Comparison of ENCODE assay signal across 21 cellular contexts in the genomic region with DNA sequence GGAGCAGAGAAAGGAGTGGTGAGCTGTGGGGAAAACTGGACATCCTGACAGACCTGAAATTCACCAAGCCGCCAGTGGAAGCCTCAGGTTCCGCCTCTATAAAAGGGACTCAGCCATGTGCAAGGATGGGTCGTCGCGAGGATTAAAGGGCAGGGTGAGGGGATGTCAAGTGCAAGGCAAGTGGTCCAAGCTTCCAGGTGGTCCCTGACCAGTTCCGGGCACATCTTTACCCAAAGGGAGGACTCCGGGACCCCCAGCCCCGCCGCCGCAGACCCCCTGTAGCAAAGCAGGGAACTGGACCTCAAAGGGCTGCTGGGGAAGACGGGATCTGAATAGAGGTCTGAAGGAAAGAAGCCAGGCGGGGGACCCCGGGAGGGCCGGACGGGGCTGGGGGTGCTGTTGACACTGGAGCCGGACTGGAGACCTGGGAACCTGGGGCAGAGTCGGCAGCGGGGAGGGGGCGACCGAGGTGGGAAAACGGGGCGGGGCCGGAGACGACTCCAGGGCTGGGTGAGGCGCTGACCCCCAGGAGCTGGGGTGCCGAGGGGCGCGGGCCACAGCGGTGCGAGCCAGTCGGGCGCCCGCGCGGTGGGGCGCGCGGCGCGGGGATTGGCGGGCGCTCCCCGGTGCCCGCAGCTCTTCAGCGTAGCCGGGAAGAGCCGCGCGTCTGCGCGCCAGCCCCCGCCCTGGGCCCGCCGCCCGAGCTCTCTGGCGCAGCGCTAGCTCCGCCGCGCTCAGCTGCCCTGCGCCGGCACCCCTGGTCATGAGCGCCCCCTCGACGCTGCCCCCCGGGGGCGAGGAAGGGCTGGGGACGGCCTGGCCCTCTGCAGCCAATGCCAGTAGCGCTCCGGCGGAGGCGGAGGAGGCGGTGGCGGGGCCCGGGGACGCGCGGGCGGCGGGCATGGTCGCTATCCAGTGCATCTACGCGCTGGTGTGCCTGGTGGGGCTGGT. TPM values are rescaled to one million over a fixed set of nuclear protein-coding genes. Genes with fewer than 3 reads are reported as not detected.
DNase-seq lines count a peak whose midpoint lies in the region; ATAC-seq and TF ChIP-seq lines count a peak whose summit lies in the region.
"Had no signal": no experiment of that assay in that cellular context is flagged by ENCODE, and none has a peak within 500 bp of the region (broad histone marks: within the 10 kb centered on the region; RNA-seq: fewer than 3 reads in every experiment).

A gene with protein sequence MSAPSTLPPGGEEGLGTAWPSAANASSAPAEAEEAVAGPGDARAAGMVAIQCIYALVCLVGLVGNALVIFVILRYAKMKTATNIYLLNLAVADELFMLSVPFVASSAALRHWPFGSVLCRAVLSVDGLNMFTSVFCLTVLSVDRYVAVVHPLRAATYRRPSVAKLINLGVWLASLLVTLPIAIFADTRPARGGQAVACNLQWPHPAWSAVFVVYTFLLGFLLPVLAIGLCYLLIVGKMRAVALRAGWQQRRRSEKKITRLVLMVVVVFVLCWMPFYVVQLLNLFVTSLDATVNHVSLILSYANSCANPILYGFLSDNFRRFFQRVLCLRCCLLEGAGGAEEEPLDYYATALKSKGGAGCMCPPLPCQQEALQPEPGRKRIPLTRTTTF (plus strand): TSS at position 592 of the 951 bp plus-strand sequence. CDS start 172 bp downstream, at position 764.

- DNase-seq in breast epithelium (ENCODE audit: low spot score in 2 of 2) (no peak), MCF 10A (ENCODE audit: unreplicated experiment) (no peak), glutamatergic neuron (peak; percentile 22), mesothelial cell of epicardium (ENCODE audit: low spot score in 2 of 2, unreplicated experiment in 2 of 2) (no peak), KBM-7 (no peak)
- DNase-seq in activated CD4-positive, CD25-positive, alpha-beta regulatory T cell (lab: John Stamatoyannopoulos, UW): no peak
- DNase-seq: 8988T; activated CD4-positive, alpha-beta T cell treated with anti-CD3 and anti-CD28 coated beads, Interleukin-2, amount 10 ng/mL, durations not matched to agents 24 days and 14 days; Kasumi-1; kidney glomerular epithelial cell; NCI-H1417; NK-92 treated with Interleukin-12 subunit alpha and Interleukin-12 subunit beta, amount 100 ng/mL, for 24 hours; T1000 had no signal

- peaks cover 0 to 35% of the 10 kb centered on the region in 2 donors for H3K27me3 ChIP-seq in breast epithelium

- no peak for TF ChIP-seq POLR2A in breast epithelium (IDR thresholded peaks at IDR 0.05)

- no peaks in the 10 kb centered on the region for H3K9me3 ChIP-seq in breast epithelium
- H3K9me3 ChIP-seq: gastroesophageal sphincter had no signal

- H3K4me3 ChIP-seq in breast epithelium (peak within 1 kb of the TSS in 2 of 3 donors; percentile 16 to 55), urinary bladder (ENCODE audit: low read depth, low read length) (peak within 1 kb of the TSS; percentile 4)
- H3K4me3 ChIP-seq: BLaER1 treated with 17β-estradiol and CSF1 and Interleukin-3, amounts not matched to agents 10 nM and 100 nM had no signal

- intact Hi-C loops in breast epithelium (cut with DNase I; ENCODE audit: low total_unique reads) (no loop called here), MCF 10A (cut with micrococcal nuclease) (no loop called here)

- H3K9me3 Mint-ChIP-seq in MCF 10A (ENCODE audit: unreplicated experiment): no peaks in the 10 kb centered on the region
- peaks cover 9% of the 10 kb centered on the region for H3K9me3 Mint-ChIP-seq in glutamatergic neuron (ENCODE audit: unreplicated experiment)
- no peaks in the 10 kb centered on the region for H3K9me3 Mint-ChIP-seq in mesothelial cell of epicardium
- H3K9me3 Mint-ChIP-seq: activated CD4-positive, alpha-beta T cell treated with anti-CD3 and anti-CD28 coated beads, Interleukin-2, amount 10 ng/mL, durations not matched to agents 24 days and 14 days had no signal

- no peak for ATAC-seq in GM18868 (IDR thresholded peaks at IDR 0.05; ENCODE audit: unreplicated experiment)
- ATAC-seq: gastroesophageal sphincter had no signal

- H3K36me3 Mint-ChIP-seq in MCF 10A (ENCODE audit: insufficient read depth, unreplicated experiment) (no peaks in the 10 kb centered on the region), glutamatergic neuron (ENCODE audit: unreplicated experiment) (peaks cover 13% of the 10 kb centered on the region), mesothelial cell of epicardium (no peaks in the 10 kb centered on the region)
- H3K36me3 Mint-ChIP-seq: activated naive CD8-positive, alpha-beta T cell had no signal

- CTCF ChIA-PET in MCF 10A (lab: Yijun Ruan, JAX): interaction anchor here (0.7 kb wide), 2 partner anchors 84 to 190 kb away, joined by 3 to 4 read pairs; no protein-coding TSS in a partner anchor

- H3K4me1 ChIP-seq in breast epithelium (no peaks in the 10 kb centered on the region), urinary bladder (ENCODE audit: insufficient read depth) (no peaks in the 10 kb centered on the region)
- H3K4me1 ChIP-seq: parathyroid adenoma had no signal

- in situ Hi-C loops in KBM-7 (cut with MboI; ENCODE audit: low pct_unique_long_range_greater_than_20kb, low sequenced_read_pairs): no loop called here

- H3K27ac Mint-ChIP-seq in MCF 10A (ENCODE audit: low read depth, unreplicated experiment): no peak within 1 kb of the TSS
- no peak within 1 kb of the TSS for H3K27ac Mint-ChIP-seq in glutamatergic neuron (ENCODE audit: unreplicated experiment)
- H3K27ac Mint-ChIP-seq in mesothelial cell of epicardium: no peak within 1 kb of the TSS
- H3K27ac Mint-ChIP-seq: activated CD4-positive, alpha-beta T cell treated with anti-CD3 and anti-CD28 coated beads, Interleukin-2, amount 10 ng/mL, durations not matched to agents 24 days and 14 days; activated naive CD8-positive, alpha-beta T cell had no signal

- BruUV-seq in MCF 10A (replicated peaks; lab: Mats Ljungman, UMichigan): no TSS peak

- POLR2A ChIA-PET in MCF 10A (lab: Yijun Ruan, JAX): interaction anchor here (0.7 to 1.6 kb wide), 2 partner anchors 11 to 110 kb away, joined by 3 to 5 read pairs; no protein-coding TSS in a partner anchor

- TF ChIP-seq CTCF in breast epithelium (IDR thresholded peaks at IDR 0.05) (no peak), MCF 10A (IDR thresholded peaks at IDR 0.05; ENCODE audit: unreplicated experiment) (no peak), glutamatergic neuron (IDR thresholded peaks at IDR 0.05; ENCODE audit: partially characterized antibody, unreplicated experiment) (no peak), mesothelial cell of epicardium (IDR thresholded peaks at IDR 0.05; ENCODE audit: unreplicated experiment) (no peak)

- H3K27me3 Mint-ChIP-seq in MCF 10A (ENCODE audit: insufficient read depth, unreplicated experiment) (no peaks in the 10 kb centered on the region), glutamatergic neuron (ENCODE audit: unreplicated experiment) (peaks cover 24% of the 10 kb centered on the region), mesothelial cell of epicardium (ENCODE audit: low read depth) (peaks cover 92% of the 10 kb centered on the region)

- H3K36me3 ChIP-seq in breast epithelium (no peaks in the 10 kb centered on the region), urinary bladder (ENCODE audit: insufficient read depth) (no peaks in the 10 kb centered on the region)
- H3K36me3 ChIP-seq: BLaER1 treated with 17β-estradiol and CSF1 and Interleukin-3, amounts not matched to agents 10 nM and 100 nM; gastroesophageal sphincter had no signal

- H3K27ac ChIP-seq in breast epithelium (no peak within 1 kb of the TSS), urinary bladder (ENCODE audit: low read depth) (no peak within 1 kb of the TSS)
- H3K27ac ChIP-seq: gastroesophageal sphincter, parathyroid adenoma had no signal

- H3K4me1 Mint-ChIP-seq in MCF 10A (ENCODE audit: insufficient read depth, unreplicated experiment): peaks cover 11% of the 10 kb centered on the region
- peaks cover 11% of the 10 kb centered on the region for H3K4me1 Mint-ChIP-seq in glutamatergic neuron (ENCODE audit: low read depth, unreplicated experiment)
- peaks cover 11% of the 10 kb centered on the region for H3K4me1 Mint-ChIP-seq in mesothelial cell of epicardium
- H3K4me1 Mint-ChIP-seq: activated CD4-positive, alpha-beta T cell treated with anti-CD3 and anti-CD28 coated beads, Interleukin-2, amount 10 ng/mL, durations not matched to agents 24 days and 14 days had no signal

- H3K4me3 Mint-ChIP-seq in MCF 10A (ENCODE audit: unreplicated experiment): no peak within 1 kb of the TSS
- peak within 1 kb of the TSS; percentile 46 for H3K4me3 Mint-ChIP-seq in glutamatergic neuron (ENCODE audit: unreplicated experiment)
- peak within 1 kb of the TSS; percentile 33 for H3K4me3 Mint-ChIP-seq in mesothelial cell of epicardium
- H3K4me3 Mint-ChIP-seq: activated CD4-positive, alpha-beta T cell treated with anti-CD3 and anti-CD28 coated beads, Interleukin-2, amount 10 ng/mL, durations not matched to agents 24 days and 14 days; activated naive CD8-positive, alpha-beta T cell had no signal

- 17% methylated on average over 83 of the region's 83 CpGs for WGBS in urinary bladder

RNA-seq across cellular contexts. Expression of the gene that starts here (rescaled TPM):
- total RNA-seq in breast epithelium (not detected), MCF 10A (2022) (not detected in 2 replicates), glutamatergic neuron (ENCODE audit: unreplicated experiment) (not detected), mesothelial cell of epicardium (not detected in 3 replicates), urinary bladder (not detected)
- 0.06 TPM for polyA plus RNA-seq in urinary bladder
- total RNA-seq: activated CD4-positive, alpha-beta T cell treated with anti-CD3 and anti-CD28 coated beads, Interleukin-2, amount 10 ng/mL, durations not matched to agents 24 days and 14 days; SK-MEL-5; subcutaneous adipose tissue had no signal

Comparison
In these comparisons a context has a peak if more than half of its experiments do, and no peak if none do; other contexts are left out.
1. Peak in DNase-seq in glutamatergic neuron; RNA of the gene not detected or under 1 TPM.